ENCODE assay signal across 18 cellular contexts in genomic region chr15:55237219-55238130, GRCh38. TPM values are rescaled to one million over a fixed set of nuclear protein-coding genes. Genes with fewer than 3 reads are reported as not detected.
A peak's percentile ranks its signal among the peaks of the same experiment; 100 is the strongest.
DNase-seq lines count a peak whose midpoint lies in the region; ATAC-seq and TF ChIP-seq lines count a peak whose summit lies in the region.
"Had no signal": no experiment of that assay in that cellular context is flagged by ENCODE, and none has a peak within 500 bp of the region (broad histone marks: within the 10 kb centered on the region; RNA-seq: fewer than 3 reads in every experiment).

No MANE protein-coding gene starts in this region.

- peaks cover 49% of the 10 kb centered on the region for H3K36me3 Mint-ChIP-seq in activated CD4-positive, alpha-beta T cell treated with anti-CD3 and anti-CD28 coated beads for 36 hours (ENCODE audit: low read depth)
- H3K36me3 Mint-ChIP-seq in activated T-helper 1 cell treated with anti-CD3 and anti-CD28 coated beads, Interleukin-12 subunit alpha, Interleukin-12 subunit beta, Interleukin-2, Interleukin-4 antibody, amounts not matched to agents 30 ng/mL and 10 ng/mL and 1 ng/mL, durations not matched to agents 14 hours and 24 hours and 36 hours (ENCODE audit: low read depth), result peaks cover 36% of the 10 kb centered on the region

- no peaks in the 10 kb centered on the region for H3K27me3 Mint-ChIP-seq in activated CD4-positive, alpha-beta T cell treated with anti-CD3 and anti-CD28 coated beads for 36 hours
- no peaks in the 10 kb centered on the region for H3K27me3 Mint-ChIP-seq in activated T-helper 1 cell treated with anti-CD3 and anti-CD28 coated beads, Interleukin-12 subunit alpha, Interleukin-12 subunit beta, Interleukin-2, Interleukin-4 antibody, amounts not matched to agents 30 ng/mL and 10 ng/mL and 1 ng/mL, durations not matched to agents 14 hours and 24 hours and 36 hours (ENCODE audit: insufficient read depth)
- H3K27me3 Mint-ChIP-seq: B cell; dendritic cell treated with granulocyte-macrophage colony-stimulating factor and Interleukin-4, amounts not matched to agents 40 ng/mL and 50 ng/mL, for 4 days had no signal

- no peaks in the 10 kb centered on the region for H3K36me3 ChIP-seq in mucosa of descending colon (ENCODE audit: low read depth)

- no peak for DNase-seq in activated CD4-positive, alpha-beta T cell treated with anti-CD3 and anti-CD28 coated beads for 36 hours
- no peak for DNase-seq in activated CD4-positive, alpha-beta T cell treated with anti-CD3 and anti-CD28 coated beads, Interleukin-2, amount 50 U/mL, for 4 hours
- DNase-seq in HT-29 (ENCODE audit: low spot score), result peak; percentile 45
- no peak for DNase-seq in activated T-helper 1 cell treated with anti-CD3 and anti-CD28 coated beads, Interleukin-12 subunit alpha, Interleukin-12 subunit beta, Interleukin-2, Interleukin-4 antibody, amounts not matched to agents 30 ng/mL and 10 ng/mL and 1 ng/mL, durations not matched to agents 14 hours and 24 hours and 36 hours (ENCODE audit: low spot score)
- DNase-seq in mucosa of descending colon, result no peak
- no peak for DNase-seq in SK-N-DZ (ENCODE audit: low spot score)
- no peak for DNase-seq in effector CD4-positive, alpha-beta T cell
- DNase-seq: activated CD4-positive, alpha-beta T cell treated with anti-CD3 and anti-CD28 coated beads for 4 hours; amygdala; DMS79 treated with DMSO at 0.1 percent for 48 hours; HCEC 1CT; NCI-H1417 treated with DMSO at 0.1 percent for 48 hours; NCI-H524 treated with DMSO at 0.1 percent for 48 hours; RPMI8226; stimulated activated CD4-positive, alpha-beta T cell treated with anti-CD3 and anti-CD28 coated beads, Interleukin-1b, Interleukin-23, amount 100 ng/mL, for 48 hours had no signal

- peaks cover 67% of the 10 kb centered on the region for H3K4me1 Mint-ChIP-seq in activated CD4-positive, alpha-beta T cell treated with anti-CD3 and anti-CD28 coated beads for 36 hours
- peaks cover 71% of the 10 kb centered on the region for H3K4me1 Mint-ChIP-seq in activated T-helper 1 cell treated with anti-CD3 and anti-CD28 coated beads, Interleukin-12 subunit alpha, Interleukin-12 subunit beta, Interleukin-2, Interleukin-4 antibody, amounts not matched to agents 30 ng/mL and 10 ng/mL and 1 ng/mL, durations not matched to agents 14 hours and 24 hours and 36 hours (ENCODE audit: low read depth)

- no peaks in the 10 kb centered on the region for H3K4me1 ChIP-seq in mucosa of descending colon (ENCODE audit: low read depth)

- peak; percentile 78 for ATAC-seq in activated CD4-positive, alpha-beta T cell treated with anti-CD3 and anti-CD28 coated beads for 36 hours
- peak; percentile 62 for ATAC-seq in mucosa of descending colon
- ATAC-seq in GM19023 (IDR thresholded peaks at IDR 0.05; ENCODE audit: unreplicated experiment), result no peak

- CTCF ChIA-PET in activated CD4-positive, alpha-beta T cell treated with anti-CD3 and anti-CD28 coated beads for 36 hours (lab: Charles Lee), result interaction anchor here (0.7 to 1.3 kb wide), 7 partner anchors 15 to 102 kb away, joined by 3 to 6 read pairs (median 3); no protein-coding TSS in a partner anchor

- POLR2A ChIA-PET in activated CD4-positive, alpha-beta T cell treated with anti-CD3 and anti-CD28 coated beads for 36 hours (lab: Charles Lee), result interaction anchor here (0.7 to 1.2 kb wide), 5 partner anchors 16 to 42 kb away, joined by 3 to 4 read pairs (median 3); no protein-coding TSS in a partner anchor

- TF ChIP-seq CTCF in mucosa of descending colon (IDR thresholded peaks at IDR 0.05), result no peak

- H3K4me3 ChIP-seq in mucosa of descending colon, result no peak overlapping the region

- intact Hi-C loops in activated CD4-positive, alpha-beta T cell treated with anti-CD3 and anti-CD28 coated beads for 36 hours (cut with DNase I, micrococcal nuclease), result loop anchor here (1.0 to 2.0 kb wide), 5 partner anchors 16 to 46 kb away; no protein-coding TSS in a partner anchor
- intact Hi-C loops in activated T-helper 1 cell treated with anti-CD3 and anti-CD28 coated beads, Interleukin-12 subunit alpha, Interleukin-12 subunit beta, Interleukin-2, Interleukin-4 antibody, amounts not matched to agents 30 ng/mL and 10 ng/mL and 1 ng/mL, durations not matched to agents 14 hours and 24 hours and 36 hours (cut with micrococcal nuclease), result loop anchor here (1.0 to 2.0 kb wide), 5 partner anchors 10 to 43 kb away; no protein-coding TSS in a partner anchor
- intact Hi-C loops in mucosa of descending colon (cut with DNase I, micrococcal nuclease), result no loop called here

- no peaks in the 10 kb centered on the region for H3K9me3 ChIP-seq in mucosa of descending colon

- peak overlapping the region; percentile 56 for H3K4me3 Mint-ChIP-seq in activated CD4-positive, alpha-beta T cell treated with anti-CD3 and anti-CD28 coated beads for 36 hours
- H3K4me3 Mint-ChIP-seq in activated T-helper 1 cell treated with anti-CD3 and anti-CD28 coated beads, Interleukin-12 subunit alpha, Interleukin-12 subunit beta, Interleukin-2, Interleukin-4 antibody, amounts not matched to agents 30 ng/mL and 10 ng/mL and 1 ng/mL, durations not matched to agents 14 hours and 24 hours and 36 hours, result peak overlapping the region; percentile 45
- H3K4me3 Mint-ChIP-seq: B cell; dendritic cell treated with granulocyte-macrophage colony-stimulating factor and Interleukin-4, amounts not matched to agents 40 ng/mL and 50 ng/mL, for 4 days had no signal

- H3K27ac Mint-ChIP-seq in activated CD4-positive, alpha-beta T cell treated with anti-CD3 and anti-CD28 coated beads for 36 hours, result peak overlapping the region; percentile 97
- peak overlapping the region; percentile 85 for H3K27ac Mint-ChIP-seq in activated T-helper 1 cell treated with anti-CD3 and anti-CD28 coated beads, Interleukin-12 subunit alpha, Interleukin-12 subunit beta, Interleukin-2, Interleukin-4 antibody, amounts not matched to agents 30 ng/mL and 10 ng/mL and 1 ng/mL, durations not matched to agents 14 hours and 24 hours and 36 hours
- H3K27ac Mint-ChIP-seq: B cell; dendritic cell treated with granulocyte-macrophage colony-stimulating factor and Interleukin-4, amounts not matched to agents 40 ng/mL and 50 ng/mL, for 4 days had no signal

- H3K9me3 Mint-ChIP-seq in activated CD4-positive, alpha-beta T cell treated with anti-CD3 and anti-CD28 coated beads for 36 hours (ENCODE audit: low read depth), result no peaks in the 10 kb centered on the region
- H3K9me3 Mint-ChIP-seq in activated T-helper 1 cell treated with anti-CD3 and anti-CD28 coated beads, Interleukin-12 subunit alpha, Interleukin-12 subunit beta, Interleukin-2, Interleukin-4 antibody, amounts not matched to agents 30 ng/mL and 10 ng/mL and 1 ng/mL, durations not matched to agents 14 hours and 24 hours and 36 hours, result no peaks in the 10 kb centered on the region
- H3K9me3 Mint-ChIP-seq: dendritic cell treated with granulocyte-macrophage colony-stimulating factor and Interleukin-4, amounts not matched to agents 40 ng/mL and 50 ng/mL, for 4 days had no signal

RNA-seq across cellular contexts. Expression of gene RSL24D1, which starts 40.7 kb away (rescaled TPM):
- 100 to 1,000 TPM; 152 to 188 TPM for total RNA-seq in activated CD4-positive, alpha-beta T cell treated with anti-CD3 and anti-CD28 coated beads for 36 hours
- 38.6 and 52.6 TPM in 2 replicates for total RNA-seq in HT-29 (2014; rRNA removed; shearing (Covaris generic))
- 111 and 116 TPM in 2 replicates for total RNA-seq in activated T-helper 1 cell treated with anti-CD3 and anti-CD28 coated beads, Interleukin-12 subunit alpha, Interleukin-12 subunit beta, Interleukin-2, Interleukin-4 antibody, amounts not matched to agents 30 ng/mL and 10 ng/mL and 1 ng/mL, durations not matched to agents 14 hours and 24 hours and 36 hours
- 10 to 100 TPM; 29.9 to 79.0 (median 40.5) TPM for total RNA-seq in mucosa of descending colon
- polyA plus RNA-seq in SK-N-DZ (2014; cell fraction: cytosol; rRNA removed), result 196 and 213 TPM in 2 replicates
- 91.5 and 129 TPM in 2 replicates for polyA plus RNA-seq in SK-N-DZ (2014; cell fraction: nucleus; rRNA removed)

RNA-seq across cellular contexts. Expression of gene RAB27A, which starts 52.1 kb away (rescaled TPM):
- total RNA-seq in activated CD4-positive, alpha-beta T cell treated with anti-CD3 and anti-CD28 coated beads for 36 hours, result 100 to 1,000 TPM; 111 to 129 TPM
- 0.63 and 1.4 TPM in 2 replicates for total RNA-seq in HT-29 (2014; rRNA removed; shearing (Covaris generic))
- total RNA-seq in activated T-helper 1 cell treated with anti-CD3 and anti-CD28 coated beads, Interleukin-12 subunit alpha, Interleukin-12 subunit beta, Interleukin-2, Interleukin-4 antibody, amounts not matched to agents 30 ng/mL and 10 ng/mL and 1 ng/mL, durations not matched to agents 14 hours and 24 hours and 36 hours, result 98.6 and 100 TPM in 2 replicates
- 10 to 100 TPM; 39.0 to 59.8 (median 56.7) TPM for total RNA-seq in mucosa of descending colon
- polyA plus RNA-seq in SK-N-DZ (2014; cell fraction: cytosol; rRNA removed), result 1.1 and 1.2 TPM in 2 replicates
- polyA plus RNA-seq in SK-N-DZ (2014; cell fraction: nucleus; rRNA removed), result 0.84 and 2.1 TPM in 2 replicates

Comparison
In these comparisons a context has a peak if more than half of its experiments do, and no peak if none do; other contexts are left out.
1. RNA of gene RAB27A, which starts 52.1 kb away (total RNA-seq): 111 to 129 TPM in activated CD4-positive, alpha-beta T cell treated with anti-CD3 and anti-CD28 coated beads for 36 hours, 98.6 to 100 TPM in activated T-helper 1 cell treated with anti-CD3 and anti-CD28 coated beads, Interleukin-12 subunit alpha, Interleukin-12 subunit beta, Interleukin-2, Interleukin-4 antibody, amounts not matched to agents 30 ng/mL and 10 ng/mL and 1 ng/mL, durations not matched to agents 14 hours and 24 hours and 36 hours and 39.0 to 59.8 TPM in mucosa of descending colon; 0.63 to 1.4 TPM in HT-29; every median in the first group is over 10 times any median in the second.
2. intact Hi-C loops: an anchor here in activated CD4-positive, alpha-beta T cell treated with anti-CD3 and anti-CD28 coated beads for 36 hours (1.0 to 2.0 kb wide) and activated T-helper 1 cell treated with anti-CD3 and anti-CD28 coated beads, Interleukin-12 subunit alpha, Interleukin-12 subunit beta, Interleukin-2, Interleukin-4 antibody, amounts not matched to agents 30 ng/mL and 10 ng/mL and 1 ng/mL, durations not matched to agents 14 hours and 24 hours and 36 hours (1.0 to 2.0 kb wide); none called in mucosa of descending colon.